ENCODE assay signal across 20 cellular contexts in genomic region chr13:51158923-51159322, GRCh38. TPM values are rescaled to one million over a fixed set of nuclear protein-coding genes. Genes with fewer than 3 reads are reported as not detected.
DNase-seq lines count a peak whose midpoint lies in the region; ATAC-seq, FAIRE-seq and TF ChIP-seq lines count a peak whose summit lies in the region.
"Had no signal": no experiment of that assay in that cellular context is flagged by ENCODE, and none has a peak within 500 bp of the region (broad histone marks: within the 10 kb centered on the region; RNA-seq: fewer than 3 reads in every experiment).

No MANE protein-coding gene starts in this region.

- H3K9me3 Mint-ChIP-seq in WTC11: no peaks in the 10 kb centered on the region
- H3K9me3 Mint-ChIP-seq: dendritic cell treated with granulocyte-macrophage colony-stimulating factor and Interleukin-4, amounts not matched to agents 40 ng/mL and 50 ng/mL, for 4 days; nephron had no signal

- no peak for FAIRE-seq in RCC 7860 (lab: Jason Lieb, UNC)
- FAIRE-seq: kidney had no signal

- H3K27me3 Mint-ChIP-seq in WTC11 (ENCODE audit: low read depth): peaks cover 4% of the 10 kb centered on the region
- H3K27me3 Mint-ChIP-seq: dendritic cell treated with granulocyte-macrophage colony-stimulating factor and Interleukin-4, amounts not matched to agents 40 ng/mL and 50 ng/mL, for 4 days had no signal

- peak; percentile 18 for DNase-seq in stimulated activated CD4-positive, alpha-beta T cell treated with anti-CD3 and anti-CD28 coated beads, Interleukin-15, amount 100 ng/mL, for 24 hours
- no peak for DNase-seq in stimulated activated CD4-positive, alpha-beta T cell treated with anti-CD3 and anti-CD28 coated beads, Interleukin-4, amount 100 ng/mL, for 1 hour
- DNase-seq in WTC11 (ENCODE audit: low spot score) (no peak), fibroblast of peridontal ligament (ENCODE audit: extremely low read depth) (peak; percentile 25), RCC 7860 (ENCODE audit: low spot score) (no peak), middle frontal gyrus (ENCODE audit: extremely low spot score, low spot score) (no peak), T-helper 9 cell (no peak)
- DNase-seq: activated gamma-delta T cell treated with Interleukin-2 at 50 U/mL for 16 hours, DMS 273 treated with DMSO at 0.1 percent for 48 hours, erythroblast, kidney, mesenchymal stem cell, NCI-H1436, NCI-H2227 treated with DMSO at 0.1 percent for 48 hours, T1000 had no signal

- peak overlapping the region; percentile 24; the same call in 1 of the 2 replicates for H3K27ac Mint-ChIP-seq in WTC11
- H3K27ac Mint-ChIP-seq: dendritic cell treated with granulocyte-macrophage colony-stimulating factor and Interleukin-4, amounts not matched to agents 40 ng/mL and 50 ng/mL, for 4 days had no signal

- H3K4me1 Mint-ChIP-seq in WTC11: peaks cover 76% of the 10 kb centered on the region

- CTCF ChIA-PET in WTC11 (lab: Charles Lee): interaction anchor here (1.1 to 2.7 kb wide), 3 partner anchors 10 to 127 kb away, joined by 3 to 9 read pairs (median 7); no protein-coding TSS in a partner anchor

- ATAC-seq in WTC11: no peak
- no peak for ATAC-seq in GM21360 (IDR thresholded peaks at IDR 0.05; ENCODE audit: unreplicated experiment)

- POLR2A ChIA-PET in WTC11 (lab: Charles Lee): interaction anchor here (1.0 kb wide), 1 partner anchor 10 kb away, joined by 3 read pairs; no protein-coding TSS in a partner anchor

- H3K36me3 Mint-ChIP-seq in WTC11: peaks cover 10% of the 10 kb centered on the region

- no peak overlapping the region for H3K4me3 Mint-ChIP-seq in WTC11
- H3K4me3 Mint-ChIP-seq: dendritic cell treated with granulocyte-macrophage colony-stimulating factor and Interleukin-4, amounts not matched to agents 40 ng/mL and 50 ng/mL, for 4 days; nephron had no signal

- TF ChIP-seq CTCF in WTC11 (IDR thresholded peaks at IDR 0.05): no peak

TF ChIP-seq in WTC11, 78 proteins besides CTCF, POLR2A, EP300 and RAD21:
- no peak for TF ChIP-seq ZNF138 (CRISPR knock-in tag; conservative IDR thresholded peaks at IDR 0.05)
- no peak for TF ChIP-seq E2F5 (CRISPR knock-in tag; IDR thresholded peaks at IDR 0.05)
- no peak for TF ChIP-seq ARID4B (CRISPR knock-in tag; IDR thresholded peaks at IDR 0.05; ENCODE audit: borderline replicate concordance)
- TF ChIP-seq STAT6 (CRISPR knock-in tag; conservative IDR thresholded peaks at IDR 0.05; ENCODE audit: low read depth): no peak
- no peak for TF ChIP-seq ZNF416 (CRISPR knock-in tag; IDR thresholded peaks at IDR 0.05)
- TF ChIP-seq ELF4 (CRISPR knock-in tag; IDR thresholded peaks at IDR 0.05; ENCODE audit: low read depth): no peak
- TF ChIP-seq TEAD4 (CRISPR knock-in tag; IDR thresholded peaks at IDR 0.05): no peak
- TF ChIP-seq NFYB (CRISPR knock-in tag; conservative IDR thresholded peaks at IDR 0.05; ENCODE audit: low read depth): no peak
- no peak for TF ChIP-seq NFATC4 (CRISPR knock-in tag; IDR thresholded peaks at IDR 0.05)

RNA-seq across cellular contexts. Expression of gene C13orf42, which starts 47.8 kb away (rescaled TPM):
- total RNA-seq in WTC11 (2021): 6.3 to 8.2 TPM (median 7.0 TPM) in 3 replicates
- total RNA-seq: H4, kidney, temporal lobe had no signal

Comparison
In these comparisons a context has a peak if more than half of its experiments do, and no peak if none do; other contexts are left out.
1. DNase-seq: peak in stimulated activated CD4-positive, alpha-beta T cell treated with anti-CD3 and anti-CD28 coated beads, Interleukin-15, amount 100 ng/mL, for 24 hours (single experiment) and fibroblast of peridontal ligament (single experiment); none in stimulated activated CD4-positive, alpha-beta T cell treated with anti-CD3 and anti-CD28 coated beads, Interleukin-4, amount 100 ng/mL, for 1 hour (single experiment), WTC11 (single experiment), RCC 7860 (single experiment), middle frontal gyrus (single experiment) and T-helper 9 cell (single experiment).